8 cellular contexts compared by ENCODE assay signal in the genomic region with DNA sequence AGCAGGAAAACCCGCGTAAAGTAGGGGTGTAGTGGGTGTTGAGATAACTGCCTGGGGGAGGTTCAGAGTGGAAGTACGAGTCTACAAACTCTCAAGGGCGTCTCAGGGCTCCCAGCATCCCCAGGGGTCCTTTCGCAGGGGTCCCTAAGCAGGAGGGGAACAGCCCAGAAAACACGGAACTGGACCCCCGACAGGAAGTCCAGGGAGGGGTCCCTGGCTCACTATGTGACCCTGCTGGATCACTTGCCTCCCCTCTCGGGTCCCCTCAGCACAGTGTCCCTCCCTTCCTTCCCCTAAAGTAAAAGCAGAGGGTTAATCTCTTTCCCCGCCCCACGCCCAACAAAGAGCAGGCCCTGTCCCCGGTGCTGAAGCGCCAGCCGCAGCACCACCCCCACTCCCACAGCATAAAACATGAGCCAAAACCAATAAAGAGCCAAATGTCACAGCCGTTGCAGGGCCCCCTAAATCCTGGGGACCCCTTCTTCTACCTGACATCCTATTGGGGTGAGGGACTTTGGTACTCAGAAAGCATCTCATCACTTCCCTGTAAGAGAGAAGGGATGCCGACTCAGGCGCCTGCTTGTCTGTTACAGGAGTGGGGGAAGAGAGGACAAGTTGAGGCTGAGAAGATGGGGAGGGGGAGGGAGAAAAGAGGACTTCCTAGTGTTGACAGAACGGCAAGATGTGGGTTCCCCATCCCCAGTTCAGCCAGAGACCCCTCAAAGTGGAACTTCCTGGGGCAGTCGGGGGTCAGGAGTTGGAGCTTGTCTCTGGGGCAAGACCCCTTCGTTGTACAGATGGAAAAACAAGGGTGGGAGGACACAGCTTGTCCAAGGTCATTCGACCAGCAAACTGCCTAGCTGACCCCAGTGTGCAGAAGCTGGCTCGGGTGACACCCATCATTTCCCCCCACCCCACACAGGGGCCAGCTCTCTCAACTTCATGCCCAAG. TPM values are rescaled to one million over a fixed set of nuclear protein-coding genes. Genes with fewer than 3 reads are reported as not detected.
DNase-seq lines count a peak whose midpoint lies in the region; ATAC-seq and TF ChIP-seq lines count a peak whose summit lies in the region.
"Had no signal": no experiment of that assay in that cellular context is flagged by ENCODE, and none has a peak within 500 bp of the region (broad histone marks: within the 10 kb centered on the region; RNA-seq: fewer than 3 reads in every experiment).

No MANE protein-coding gene starts in this region.

- H3K36me3 ChIP-seq in neuronal stem cell (replicated peaks in 1 of 2; ENCODE audit: control insufficient read depth in 2 of 2, insufficient read depth in 2 of 2, low read length in 2 of 2): no peaks in the 10 kb centered on the region
- no peaks in the 10 kb centered on the region for H3K36me3 ChIP-seq in MG63
- H3K36me3 ChIP-seq in tibial nerve: no peaks in the 10 kb centered on the region

- no peak overlapping the region for H3K23ac ChIP-seq in neuronal stem cell (ENCODE audit: low read depth, low read length, poor library complexity)

- H3K79me1 ChIP-seq in neuronal stem cell (ENCODE audit: low read depth, low read length): no peaks in the 10 kb centered on the region

- no peak overlapping the region for H2BK15ac ChIP-seq in neuronal stem cell (ENCODE audit: low read length)

- no peak overlapping the region for H4K8ac ChIP-seq in neuronal stem cell (ENCODE audit: low read depth, low read length)

- no peak overlapping the region for H3K9ac ChIP-seq in neuronal stem cell (ENCODE audit: low read depth, low read length, poor library complexity)

- H3K4ac ChIP-seq in neuronal stem cell (ENCODE audit: low read length): no peak overlapping the region

- no peak for TF ChIP-seq CTCF in tibial nerve (IDR thresholded peaks at IDR 0.05)

- H3K18ac ChIP-seq in neuronal stem cell (ENCODE audit: low read length): no peak overlapping the region

- no peak overlapping the region for H2BK120ac ChIP-seq in neuronal stem cell (ENCODE audit: low read depth, low read length)

- no peak for TF ChIP-seq POLR2A in tibial nerve (IDR thresholded peaks at IDR 0.05)

- H3K4me2 ChIP-seq in neuronal stem cell (ENCODE audit: insufficient read depth, low read length, poor library complexity, severe bottlenecking): no peak overlapping the region

- ATAC-seq in GM21381 (IDR thresholded peaks at IDR 0.05; ENCODE audit: unreplicated experiment): no peak

- no peak overlapping the region for H4K91ac ChIP-seq in neuronal stem cell (ENCODE audit: low read depth, low read length, poor library complexity)

- DNase-seq in GM03348 (ENCODE audit: low spot score): peak; percentile 55
- DNase-seq in NCI-H526 (lab: John Stamatoyannopoulos, UW): peak; percentile 58 to 63
- peak; percentile 49 for DNase-seq in cerebellar cortex (ENCODE audit: low spot score)
- DNase-seq in neuronal stem cell (ENCODE audit: low spot score): peak; percentile 63
- DNase-seq in MG63: no peak
- no peak for DNase-seq in tibial nerve (ENCODE audit: low spot score in 2 of 2)
- DNase-seq: NCI-H2029 had no signal

- no peak overlapping the region for H3K27ac ChIP-seq in neuronal stem cell (replicated peaks; ENCODE audit: low read length)
- no peak overlapping the region for H3K27ac ChIP-seq in tibial nerve

- no peak for TF ChIP-seq EP300 in tibial nerve (IDR thresholded peaks at IDR 0.05)

- H3K27me3 ChIP-seq in neuronal stem cell (ENCODE audit: control insufficient read depth in 3 of 3, insufficient read depth in 3 of 3, low read depth in 1 of 3, low read length in 3 of 3) (peaks cover 20 to 68% (median 46%) of the 10 kb centered on the region in 3 experiments), MG63 (peaks cover 38% of the 10 kb centered on the region), tibial nerve (peaks cover 4 to 90% of the 10 kb centered on the region in 2 donors)

- no peak overlapping the region for H3K14ac ChIP-seq in neuronal stem cell (ENCODE audit: low read length)

- H2BK12ac ChIP-seq in neuronal stem cell (ENCODE audit: low read length): no peak overlapping the region

- WGBS in neuronal stem cell (ENCODE audit: extremely low coverage in 2 of 2, insufficient read length in 2 of 2, insufficient replicate concordance in 1 of 2), 2 donors: no CpG with 5 or more reads among the region's 21 CpGs
- WGBS in tibial nerve, 2 donors: 8 to 11% methylated on average over 21 of the region's 21 CpGs

- H3K9me3 ChIP-seq in neuronal stem cell (replicated peaks in 1 of 2; ENCODE audit: control insufficient read depth in 2 of 2, insufficient read depth in 1 of 2, low read depth in 1 of 2, low read length in 2 of 2): peaks cover 0 to 9% of the 10 kb centered on the region in 2 donors
- no peaks in the 10 kb centered on the region for H3K9me3 ChIP-seq in MG63
- H3K9me3 ChIP-seq in tibial nerve: no peaks in the 10 kb centered on the region

- H3K4me1 ChIP-seq in neuronal stem cell (ENCODE audit: control insufficient read depth in 2 of 2, insufficient read depth in 1 of 2, low read depth in 1 of 2, low read length in 2 of 2): peaks cover 15 to 18% of the 10 kb centered on the region in 2 donors
- peaks cover 0 to 45% (median 7%) of the 10 kb centered on the region in 4 donors for H3K4me1 ChIP-seq in tibial nerve

- H3K4me3 ChIP-seq in neuronal stem cell (ENCODE audit: low read length in 2 of 2): no peak overlapping the region
- no peak overlapping the region for H3K4me3 ChIP-seq in MG63
- no peak overlapping the region for H3K4me3 ChIP-seq in tibial nerve

- H2AK5ac ChIP-seq in neuronal stem cell (ENCODE audit: low read depth, low read length): no peak overlapping the region

- no peak overlapping the region for H2BK5ac ChIP-seq in neuronal stem cell (ENCODE audit: low read length)

- no peak overlapping the region for H2AFZ ChIP-seq in neuronal stem cell (ENCODE audit: low read length)

RNA-seq across cellular contexts. Expression of gene NEFH, which starts 1.4 kb away (rescaled TPM):
- polyA plus RNA-seq in neuronal stem cell (2013, experiment 1 of 2): 1.1 TPM
- 1.0 TPM for polyA plus RNA-seq in neuronal stem cell (2013, experiment 2 of 2)
- not detected in 2 replicates for total RNA-seq in MG63 (2014; rRNA removed; shearing (Covaris generic); ENCODE audit: low replicate concordance)
- 1 to 10 TPM in 1 of 4 donors, under 1 TPM in 2, not detected in 1; 0.30 to 1.0 (median 0.78) TPM for total RNA-seq in tibial nerve

RNA-seq across cellular contexts. Expression of gene RFPL1, which starts 40.2 kb away (rescaled TPM):
- not detected for polyA plus RNA-seq in neuronal stem cell (2013, experiment 1 of 2)
- not detected for polyA plus RNA-seq in neuronal stem cell (2013, experiment 2 of 2)
- total RNA-seq in MG63 (2014; rRNA removed; shearing (Covaris generic); ENCODE audit: low replicate concordance): not detected in 2 replicates
- not detected for total RNA-seq in tibial nerve

Comparison
In these comparisons a context has a peak if more than half of its experiments do, and no peak if none do; other contexts are left out.
1. DNase-seq: peak in GM03348 (single experiment), NCI-H526 (2 of 2), cerebellar cortex (single experiment) and neuronal stem cell (single experiment); none in MG63 (single experiment) and tibial nerve (0 of 2).